ENCODE assay signal across 15 cellular contexts in the genomic region with DNA sequence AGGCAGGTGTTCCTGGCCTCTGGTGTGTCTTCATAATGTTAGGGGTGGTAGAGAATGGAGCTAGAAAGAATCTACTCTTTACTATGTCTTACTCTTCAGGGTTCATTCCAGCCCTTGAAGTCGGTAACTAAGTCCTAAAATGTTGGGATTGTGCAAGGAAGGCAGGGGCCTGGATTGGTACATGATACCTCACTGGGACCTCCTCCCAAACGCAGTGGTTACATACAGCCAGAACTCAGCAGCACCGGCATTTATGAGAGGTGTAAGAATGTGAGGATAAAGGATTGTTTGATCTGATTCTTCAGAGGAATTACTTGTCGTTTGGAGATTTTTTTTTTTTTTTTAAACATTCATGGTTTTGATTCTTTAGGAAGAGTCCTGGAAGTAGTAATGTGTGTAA. TPM values are rescaled to one million over a fixed set of nuclear protein-coding genes. Genes with fewer than 3 reads are reported as not detected.
DNase-seq lines count a peak whose midpoint lies in the region; ATAC-seq and TF ChIP-seq lines count a peak whose summit lies in the region.
"Had no signal": no experiment of that assay in that cellular context is flagged by ENCODE, and none has a peak within 500 bp of the region (broad histone marks: within the 10 kb centered on the region; RNA-seq: fewer than 3 reads in every experiment).

No MANE protein-coding gene starts in this region.

- H3K4me1 ChIP-seq in mesenchymal stem cell (ENCODE audit: control insufficient read depth, insufficient read depth, low read depth, low read length): peaks cover 13% of the 10 kb centered on the region

- no peak overlapping the region for H3K4me3 Mint-ChIP-seq in activated naive CD4-positive, alpha-beta T cell treated with anti-CD3 and anti-CD28 coated beads, Interleukin-2, amount 50 U/mL, for 24 hours
- no peak overlapping the region for H3K4me3 Mint-ChIP-seq in activated naive CD8-positive, alpha-beta T cell treated with anti-CD3 and anti-CD28 coated beads, Interleukin-2, amount 10 ng/mL, durations not matched to agents 7 days and 5 days
- H3K4me3 Mint-ChIP-seq in type B pancreatic cell: no peak overlapping the region

- peak overlapping the region; percentile 36 for H3K27ac ChIP-seq in mesenchymal stem cell (ENCODE audit: low read length, poor library complexity, severe bottlenecking)
- H3K27ac ChIP-seq: HL-60 had no signal

- peaks cover 33 to 79% of the 10 kb centered on the region in 2 experiments for H3K36me3 ChIP-seq in mesenchymal stem cell (ENCODE audit: control insufficient read depth in 1 of 2, insufficient read depth in 2 of 2, low read depth in 1 of 2, low read length in 2 of 2)

- H3K23ac ChIP-seq in mesenchymal stem cell (ENCODE audit: low read length in 2 of 2): no peak overlapping the region

- no peaks in the 10 kb centered on the region for H3K27me3 Mint-ChIP-seq in activated naive CD4-positive, alpha-beta T cell treated with anti-CD3 and anti-CD28 coated beads, Interleukin-2, amount 50 U/mL, for 24 hours
- H3K27me3 Mint-ChIP-seq in activated naive CD8-positive, alpha-beta T cell treated with anti-CD3 and anti-CD28 coated beads, Interleukin-2, amount 10 ng/mL, durations not matched to agents 7 days and 5 days: no peaks in the 10 kb centered on the region
- H3K27me3 Mint-ChIP-seq in type B pancreatic cell: no peaks in the 10 kb centered on the region

- H2AFZ ChIP-seq in mesenchymal stem cell (ENCODE audit: low read depth, low read length): no peak overlapping the region

- no peak overlapping the region for H2BK15ac ChIP-seq in mesenchymal stem cell (ENCODE audit: low read depth, poor library complexity, severe bottlenecking)

- peaks cover 12% of the 10 kb centered on the region for H3K36me3 Mint-ChIP-seq in activated naive CD4-positive, alpha-beta T cell treated with anti-CD3 and anti-CD28 coated beads, Interleukin-2, amount 50 U/mL, for 24 hours
- H3K36me3 Mint-ChIP-seq in activated naive CD8-positive, alpha-beta T cell treated with anti-CD3 and anti-CD28 coated beads, Interleukin-2, amount 10 ng/mL, durations not matched to agents 7 days and 5 days: peaks cover 32% of the 10 kb centered on the region
- peaks cover 60% of the 10 kb centered on the region for H3K36me3 Mint-ChIP-seq in type B pancreatic cell

- no peaks in the 10 kb centered on the region for H3K9me3 Mint-ChIP-seq in activated naive CD4-positive, alpha-beta T cell treated with anti-CD3 and anti-CD28 coated beads, Interleukin-2, amount 50 U/mL, for 24 hours
- H3K9me3 Mint-ChIP-seq in activated naive CD8-positive, alpha-beta T cell treated with anti-CD3 and anti-CD28 coated beads, Interleukin-2, amount 10 ng/mL, durations not matched to agents 7 days and 5 days: no peaks in the 10 kb centered on the region
- no peaks in the 10 kb centered on the region for H3K9me3 Mint-ChIP-seq in type B pancreatic cell
- H3K9me3 Mint-ChIP-seq: activated T-helper 2 cell treated with anti-CD3 and anti-CD28 coated beads, Interferon-gamma antibody, Interleukin-2, Interleukin-4, amounts not matched to agents 10 μg/mL and 5 μg/mL and 100 μg/mL, durations not matched to agents 14 hours and 24 hours and 36 hours had no signal

- peaks cover 69% of the 10 kb centered on the region for H3K4me1 Mint-ChIP-seq in activated naive CD4-positive, alpha-beta T cell treated with anti-CD3 and anti-CD28 coated beads, Interleukin-2, amount 50 U/mL, for 24 hours
- H3K4me1 Mint-ChIP-seq in activated naive CD8-positive, alpha-beta T cell treated with anti-CD3 and anti-CD28 coated beads, Interleukin-2, amount 10 ng/mL, durations not matched to agents 7 days and 5 days: peaks cover 45% of the 10 kb centered on the region
- peaks cover 41% of the 10 kb centered on the region for H3K4me1 Mint-ChIP-seq in type B pancreatic cell (ENCODE audit: unreplicated experiment)

- H3K27ac Mint-ChIP-seq in activated naive CD4-positive, alpha-beta T cell treated with anti-CD3 and anti-CD28 coated beads, Interleukin-2, amount 50 U/mL, for 24 hours: peak overlapping the region; percentile 82
- peak overlapping the region; percentile 77 for H3K27ac Mint-ChIP-seq in activated naive CD8-positive, alpha-beta T cell treated with anti-CD3 and anti-CD28 coated beads, Interleukin-2, amount 10 ng/mL, durations not matched to agents 7 days and 5 days
- H3K27ac Mint-ChIP-seq in type B pancreatic cell: peak overlapping the region; percentile 67
- H3K27ac Mint-ChIP-seq: activated T-helper 2 cell treated with anti-CD3 and anti-CD28 coated beads, Interferon-gamma antibody, Interleukin-2, Interleukin-4, amounts not matched to agents 10 μg/mL and 5 μg/mL and 100 μg/mL, durations not matched to agents 14 hours and 24 hours and 36 hours had no signal

- no peaks in the 10 kb centered on the region for H3K27me3 ChIP-seq in mesenchymal stem cell (ENCODE audit: control insufficient read depth in 1 of 2, insufficient read depth in 1 of 2, low read length in 2 of 2)
- H3K27me3 ChIP-seq: testis had no signal

- TF ChIP-seq CTCF in type B pancreatic cell (conservative IDR thresholded peaks at IDR 0.05): no peak

- H3K4me2 ChIP-seq in mesenchymal stem cell (ENCODE audit: low read length, poor library complexity, severe bottlenecking): no peak overlapping the region

- H2BK5ac ChIP-seq in mesenchymal stem cell (ENCODE audit: low read depth, low read length, poor library complexity, severe bottlenecking): no peak overlapping the region

- POLR2A ChIA-PET in activated naive CD8-positive, alpha-beta T cell treated with anti-CD3 and anti-CD28 coated beads, Interleukin-2, amount 10 ng/mL, durations not matched to agents 7 days and 5 days (lab: Charles Lee): interaction anchor here (1.3 kb wide), 1 partner anchor 18 kb away, joined by 7 read pairs; a partner anchor contains a TSS

- no peak overlapping the region for H3K4me3 ChIP-seq in mesenchymal stem cell (ENCODE audit: insufficient read depth in 1 of 2, low read depth in 1 of 2, low read length in 2 of 2)
- H3K4me3 ChIP-seq: testis had no signal

- no peak overlapping the region for H4K91ac ChIP-seq in mesenchymal stem cell (ENCODE audit: low read length)

- no peak overlapping the region for H2AK5ac ChIP-seq in mesenchymal stem cell (ENCODE audit: low read length, severe bottlenecking)

- no peak for ATAC-seq in activated naive CD8-positive, alpha-beta T cell treated with anti-CD3 and anti-CD28 coated beads, Interleukin-2, amount 10 ng/mL, durations not matched to agents 7 days and 5 days (ENCODE audit: low read depth)

- H4K8ac ChIP-seq in mesenchymal stem cell (ENCODE audit: low read length): no peak overlapping the region

- no peak overlapping the region for H2BK12ac ChIP-seq in mesenchymal stem cell (ENCODE audit: low read length in 2 of 2)

- peak overlapping the region; percentile 6 for H3K9ac ChIP-seq in mesenchymal stem cell (ENCODE audit: low read length)

- no peaks in the 10 kb centered on the region for H3K9me3 ChIP-seq in mesenchymal stem cell (ENCODE audit: control insufficient read depth, low read length)
- H3K9me3 ChIP-seq: testis had no signal

- no peak overlapping the region for H3K4ac ChIP-seq in mesenchymal stem cell (ENCODE audit: low read depth in 1 of 2, low read length in 2 of 2)

- H2BK120ac ChIP-seq in mesenchymal stem cell (ENCODE audit: low read depth, low read length): no peak overlapping the region

- WGBS in mesenchymal stem cell: 84% methylated on average over 4 of the region's 4 CpGs

- H3K14ac ChIP-seq in mesenchymal stem cell (ENCODE audit: low read length in 2 of 2): no peak overlapping the region

- H3K18ac ChIP-seq in mesenchymal stem cell (ENCODE audit: low read depth in 1 of 2, low read length in 2 of 2): no peak overlapping the region

- DNase-seq in activated naive CD4-positive, alpha-beta T cell (lab: John Stamatoyannopoulos, UW): no peak
- no peak for DNase-seq in activated naive CD8-positive, alpha-beta T cell treated with anti-CD3 and anti-CD28 coated beads, Interleukin-2, amount 10 ng/mL, durations not matched to agents 7 days and 5 days
- DNase-seq in mesenchymal stem cell: no peak
- no peak for DNase-seq in type B pancreatic cell (ENCODE audit: extremely low spot score, unreplicated experiment)
- DNase-seq in NCI-H446 (lab: John Stamatoyannopoulos, UW): no peak
- DNase-seq in NCI-H128 (lab: John Stamatoyannopoulos, UW; ENCODE audit: unreplicated experiment): no peak
- DNase-seq in hypothalamus (lab: John Stamatoyannopoulos, UW): no peak
- DNase-seq: effector CD8-positive, alpha-beta T cell; NCI-H1417 treated with DMSO at 0.1 percent for 48 hours; stimulated activated CD4-positive, alpha-beta T cell treated with anti-CD3 and anti-CD28 coated beads, Interleukin-1b, Interleukin-23, amount 100 ng/mL, for 48 hours; T1000; testis had no signal

- peaks cover 5% of the 10 kb centered on the region for H3K79me1 ChIP-seq in mesenchymal stem cell (replicated peaks; ENCODE audit: low read length, poor library complexity, severe bottlenecking)

RNA-seq across cellular contexts. Expression of a gene that starts 6.9 kb away (rescaled TPM):
- 10 to 100 TPM; 40.8 to 42.3 TPM for total RNA-seq in activated naive CD8-positive, alpha-beta T cell treated with anti-CD3 and anti-CD28 coated beads, Interleukin-2, amount 10 ng/mL, durations not matched to agents 7 days and 5 days
- polyA plus RNA-seq in mesenchymal stem cell (2013, experiment 1 of 2): 11.1 TPM
- polyA plus RNA-seq in mesenchymal stem cell (2013, experiment 2 of 2): 8.8 TPM
- total RNA-seq in type B pancreatic cell (ENCODE audit: low replicate concordance): 40.4 and 62.6 TPM in 2 replicates

RNA-seq across cellular contexts. Expression of a gene that starts 18.2 kb away (rescaled TPM):
- total RNA-seq in activated naive CD8-positive, alpha-beta T cell treated with anti-CD3 and anti-CD28 coated beads, Interleukin-2, amount 10 ng/mL, durations not matched to agents 7 days and 5 days: 100 to 1,000 TPM; 123 to 125 TPM
- 152 TPM for polyA plus RNA-seq in mesenchymal stem cell (2013, experiment 1 of 2)
- 153 TPM for polyA plus RNA-seq in mesenchymal stem cell (2013, experiment 2 of 2)
- 204 and 242 TPM in 2 replicates for total RNA-seq in type B pancreatic cell (ENCODE audit: low replicate concordance)
